12 cellular contexts compared by ENCODE assay signal in the genomic region with DNA sequence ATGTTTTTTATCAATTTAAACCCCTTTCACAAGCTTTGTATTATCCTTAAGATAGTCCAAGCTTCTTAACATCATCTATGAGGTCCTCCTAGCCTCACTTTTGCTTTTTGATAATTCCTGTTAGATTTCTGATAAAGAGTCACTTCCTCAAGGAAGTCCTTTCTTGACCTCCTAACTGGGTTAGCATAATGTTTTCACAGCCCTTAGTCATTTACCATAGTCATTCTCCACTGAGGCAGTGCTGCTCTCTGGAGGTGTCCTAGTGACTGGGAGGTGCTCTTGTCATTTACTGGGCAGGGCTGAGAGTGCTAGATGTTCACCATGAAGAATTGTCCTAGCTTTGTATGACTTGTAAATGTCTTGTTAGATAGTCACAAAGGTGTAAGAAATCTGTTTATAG. TPM values are rescaled to one million over a fixed set of nuclear protein-coding genes. Genes with fewer than 3 reads are reported as not detected.
DNase-seq lines count a peak whose midpoint lies in the region; ATAC-seq, FAIRE-seq and TF ChIP-seq lines count a peak whose summit lies in the region.
"Had no signal": no experiment of that assay in that cellular context is flagged by ENCODE, and none has a peak within 500 bp of the region (broad histone marks: within the 10 kb centered on the region; RNA-seq: fewer than 3 reads in every experiment).

No MANE protein-coding gene starts in this region.

- H3K27me3 ChIP-seq in foreskin keratinocyte: no peaks in the 10 kb centered on the region
- no peaks in the 10 kb centered on the region for H3K27me3 ChIP-seq in tibial artery
- H3K27me3 ChIP-seq: BLaER1 had no signal

- no peaks in the 10 kb centered on the region for H3K27me3 Mint-ChIP-seq in activated T-cell treated with anti-CD3 and anti-CD28 coated beads, Interleukin-2, amount 50 U/mL, for 4 hours (ENCODE audit: low read depth)
- H3K27me3 Mint-ChIP-seq in stimulated activated naive B cell treated with anti-CD40 and anti-IgM and Interleukin-4, amounts not matched to agents 10 μg/mL and 1 μg/mL and 100 μg/mL, for 72 hours: no peaks in the 10 kb centered on the region

- no peaks in the 10 kb centered on the region for H3K9me3 Mint-ChIP-seq in activated T-cell treated with anti-CD3 and anti-CD28 coated beads, Interleukin-2, amount 50 U/mL, for 4 hours
- H3K9me3 Mint-ChIP-seq in stimulated activated naive B cell treated with anti-CD40 and anti-IgM and Interleukin-4, amounts not matched to agents 10 μg/mL and 1 μg/mL and 100 μg/mL, for 72 hours: no peaks in the 10 kb centered on the region

- no peaks in the 10 kb centered on the region for H3K36me3 ChIP-seq in tibial artery
- H3K36me3 ChIP-seq: BLaER1 had no signal

- H3K4me3 ChIP-seq in tibial artery: no peak overlapping the region
- H3K4me3 ChIP-seq: BLaER1, SK-N-MC had no signal

- peak; percentile 64 to 69 for ATAC-seq in activated T-cell treated with anti-CD3 and anti-CD28 coated beads, Interleukin-2, amount 50 U/mL, for 4 hours
- ATAC-seq in foreskin keratinocyte (peak; percentile 38), GM18873 (IDR thresholded peaks at IDR 0.05; ENCODE audit: low FRiP score, unreplicated experiment) (no peak), HG02852 (IDR thresholded peaks at IDR 0.05; ENCODE audit: unreplicated experiment) (no peak)
- ATAC-seq in stimulated activated naive B cell treated with anti-CD40 and anti-IgM and Interleukin-4, amounts not matched to agents 10 μg/mL and 1 μg/mL and 100 μg/mL, for 72 hours (replicated peaks): peak; percentile 70 to 84
- ATAC-seq: left ventricle myocardium superior had no signal

- H3K4me3 Mint-ChIP-seq in activated T-cell treated with anti-CD3 and anti-CD28 coated beads, Interleukin-2, amount 50 U/mL, for 4 hours: no peak overlapping the region
- H3K4me3 Mint-ChIP-seq in stimulated activated naive B cell treated with anti-CD40 and anti-IgM and Interleukin-4, amounts not matched to agents 10 μg/mL and 1 μg/mL and 100 μg/mL, for 72 hours: no peak overlapping the region

- no peaks in the 10 kb centered on the region for H3K9me3 ChIP-seq in tibial artery
- H3K9me3 ChIP-seq: BLaER1 had no signal

- TF ChIP-seq CTCF in foreskin keratinocyte (conservative IDR thresholded peaks at IDR 0.05) (peak; percentile 56), tibial artery (IDR thresholded peaks at IDR 0.05) (no peak)

- H3K27ac ChIP-seq in foreskin keratinocyte (no peak overlapping the region), tibial artery (no peak overlapping the region)
- H3K27ac ChIP-seq: BLaER1 had no signal

- peaks cover 37% of the 10 kb centered on the region for H3K4me1 ChIP-seq in foreskin keratinocyte
- peaks cover 0 to 81% (median 21%) of the 10 kb centered on the region in 4 donors for H3K4me1 ChIP-seq in tibial artery

- H3K4me1 Mint-ChIP-seq in activated T-cell treated with anti-CD3 and anti-CD28 coated beads, Interleukin-2, amount 50 U/mL, for 4 hours (ENCODE audit: low read depth): peaks cover 24% of the 10 kb centered on the region
- peaks cover 13 to 37% of the 10 kb centered on the region in 2 donors for H3K4me1 Mint-ChIP-seq in stimulated activated naive B cell treated with anti-CD40 and anti-IgM and Interleukin-4, amounts not matched to agents 10 μg/mL and 1 μg/mL and 100 μg/mL, for 72 hours

- intact Hi-C loops in tibial artery (cut with DNase I; ENCODE audit: low total_unique reads): no loop called here

- peak; percentile 57 for FAIRE-seq in RCC 7860 (lab: Jason Lieb, UNC)

- no peak overlapping the region for H3K27ac Mint-ChIP-seq in stimulated activated naive B cell treated with anti-CD40 and anti-IgM and Interleukin-4, amounts not matched to agents 10 μg/mL and 1 μg/mL and 100 μg/mL, for 72 hours

- no peak for DNase-seq in activated T-cell treated with anti-CD3 and anti-CD28 coated beads, Interleukin-2, amount 50 U/mL, for 4 hours
- DNase-seq in activated T-cell treated with anti-CD3 and anti-CD28 coated beads, Interleukin-2, amount 50 U/mL, for 1 hour: no peak
- DNase-seq in RCC 7860 (ENCODE audit: low spot score): peak; percentile 58
- DNase-seq in foreskin keratinocyte: peak in 1 of 2 donors; percentile 52
- DNase-seq in stimulated activated naive B cell treated with anti-CD40 and anti-IgM and Interleukin-4, amounts not matched to agents 10 μg/mL and 1 μg/mL and 100 μg/mL, for 72 hours: no peak
- no peak for DNase-seq in tibial artery
- DNase-seq: anterior cingulate cortex, left ventricle myocardium superior had no signal

- H3K36me3 Mint-ChIP-seq in activated T-cell treated with anti-CD3 and anti-CD28 coated beads, Interleukin-2, amount 50 U/mL, for 4 hours (ENCODE audit: insufficient read depth): no peaks in the 10 kb centered on the region
- peaks cover 0 to 2% of the 10 kb centered on the region in 2 donors for H3K36me3 Mint-ChIP-seq in stimulated activated naive B cell treated with anti-CD40 and anti-IgM and Interleukin-4, amounts not matched to agents 10 μg/mL and 1 μg/mL and 100 μg/mL, for 72 hours

RNA-seq across cellular contexts. Expression of gene TNPO1, which starts 26.4 kb away (rescaled TPM):
- 100 to 1,000 TPM; 145 to 166 (median 152) TPM for total RNA-seq in activated T-cell treated with anti-CD3 and anti-CD28 coated beads, Interleukin-2, amount 50 U/mL, for 4 hours
- 107 and 115 TPM in 2 replicates for total RNA-seq in foreskin keratinocyte
- polyA plus RNA-seq in foreskin keratinocyte: 22.3 and 26.7 TPM in 2 replicates

Comparison
In these comparisons a context has a peak if more than half of its experiments do, and no peak if none do; other contexts are left out.
1. ATAC-seq: peak in activated T-cell treated with anti-CD3 and anti-CD28 coated beads, Interleukin-2, amount 50 U/mL, for 4 hours (2 of 2), foreskin keratinocyte (single experiment) and stimulated activated naive B cell treated with anti-CD40 and anti-IgM and Interleukin-4, amounts not matched to agents 10 μg/mL and 1 μg/mL and 100 μg/mL, for 72 hours (2 of 2); none in GM18873 (single experiment) and HG02852 (single experiment).